30 cellular contexts compared by ENCODE assay signal in genomic region chr7:78443811-78444210, GRCh38.
A peak's percentile ranks its signal among the peaks of the same experiment; 100 is the strongest.
DNase-seq lines count a peak whose midpoint lies in the region; TF ChIP-seq lines count a peak whose summit lies in the region.
"Had no signal": no experiment of that assay in that cellular context is flagged by ENCODE, and none has a peak within 500 bp of the region (broad histone marks: within the 10 kb centered on the region; RNA-seq: fewer than 3 reads in every experiment).

No MANE protein-coding gene starts in this region.

- peaks cover 3% of the 10 kb centered on the region for H3K4me1 Mint-ChIP-seq in neural progenitor cell
- H3K4me1 Mint-ChIP-seq: activated B cell treated with CpG ODN at 0.5 μM for 24 hours; activated CD4-positive, alpha-beta T cell treated with anti-CD3 and anti-CD28 coated beads, Interleukin-2, amount 10 ng/mL, durations not matched to agents 7 days and 5 days; activated naive CD8-positive, alpha-beta T cell treated with anti-CD3 and anti-CD28 coated beads, Interleukin-2, amount 10 ng/mL, durations not matched to agents 7 days and 5 days; neural crest cell; stimulated activated memory B cell treated with anti-CD40 and anti-IgM and Interleukin-4, amounts not matched to agents 10 μg/mL and 1 μg/mL and 100 μg/mL, for 72 hours had no signal

- no peak overlapping the region for H3K9ac ChIP-seq in neural progenitor cell
- H3K9ac ChIP-seq: parathyroid adenoma had no signal

- H3K79me2 ChIP-seq in neural progenitor cell (ENCODE audit: low read depth) = no peaks in the 10 kb centered on the region
- H3K79me2 ChIP-seq: parathyroid adenoma had no signal

- no peak overlapping the region for H3K4me3 Mint-ChIP-seq in neural progenitor cell
- H3K4me3 Mint-ChIP-seq: activated B cell treated with CpG ODN at 0.5 μM for 24 hours; activated CD4-positive, alpha-beta T cell treated with anti-CD3 and anti-CD28 coated beads, Interleukin-2, amount 10 ng/mL, durations not matched to agents 7 days and 5 days; activated naive CD8-positive, alpha-beta T cell treated with anti-CD3 and anti-CD28 coated beads, Interleukin-2, amount 10 ng/mL, durations not matched to agents 7 days and 5 days; activated T-cell treated with anti-CD3 and anti-CD28 coated beads, Interleukin-2, amount 50 U/mL, for 4 hours; neural crest cell; stimulated activated memory B cell treated with anti-CD40 and anti-IgM and Interleukin-4, amounts not matched to agents 10 μg/mL and 1 μg/mL and 100 μg/mL, for 72 hours had no signal

- H3K4me3 ChIP-seq in dorsolateral prefrontal cortex = no peak overlapping the region
- no peak overlapping the region for H3K4me3 ChIP-seq in neural progenitor cell
- no peak overlapping the region for H3K4me3 ChIP-seq in effector memory CD4-positive, alpha-beta T cell (ENCODE audit: insufficient read depth, low read depth, low read length, poor library complexity, severe bottlenecking)
- H3K4me3 ChIP-seq in WERI-Rb-1 (ENCODE audit: low read depth, low read length) = no peak overlapping the region
- H3K4me3 ChIP-seq: skin epidermis had no signal

- no peaks in the 10 kb centered on the region for H3K9me3 ChIP-seq in neural progenitor cell (ENCODE audit: low read depth)
- H3K9me3 ChIP-seq in effector memory CD4-positive, alpha-beta T cell (ENCODE audit: control insufficient read depth, low read length) = no peaks in the 10 kb centered on the region
- H3K9me3 ChIP-seq in WERI-Rb-1 (ENCODE audit: severe bottlenecking) = no peaks in the 10 kb centered on the region

- peak in 38 of 56 donors; percentile 7 to 49 (median 31) for TF ChIP-seq CTCF in dorsolateral prefrontal cortex (IDR thresholded peaks at IDR 0.05 in 54 of 56, conservative IDR thresholded peaks at IDR 0.05 in 2 of 56; ENCODE audit: low read depth in 1 of 56, partially characterized antibody in 56 of 56)
- peak; percentile 30 for TF ChIP-seq CTCF in neural progenitor cell (IDR thresholded peaks at IDR 0.05)
- no peak for TF ChIP-seq CTCF in GM10266 (IDR thresholded peaks at IDR 0.05; ENCODE audit: control insufficient read depth, insufficient read depth, low read depth, missing control alignments)
- TF ChIP-seq CTCF in WERI-Rb-1 (IDR thresholded peaks at IDR 0.05; ENCODE audit: low read depth, low read length) = no peak

- H3K27me3 ChIP-seq in dorsolateral prefrontal cortex (no peaks in the 10 kb centered on the region), neural progenitor cell (no peaks in the 10 kb centered on the region), WERI-Rb-1 (ENCODE audit: insufficient read depth, low read depth, severe bottlenecking) (no peaks in the 10 kb centered on the region)
- H3K27me3 ChIP-seq in effector memory CD4-positive, alpha-beta T cell (replicated peaks; ENCODE audit: control insufficient read depth, insufficient read depth, low read length, poor library complexity, severe bottlenecking) = no peaks in the 10 kb centered on the region

- H3K9me3 Mint-ChIP-seq in neural progenitor cell = no peaks in the 10 kb centered on the region
- H3K9me3 Mint-ChIP-seq: activated B cell treated with CpG ODN at 0.5 μM for 24 hours; activated CD4-positive, alpha-beta T cell treated with anti-CD3 and anti-CD28 coated beads, Interleukin-2, amount 10 ng/mL, durations not matched to agents 7 days and 5 days; activated naive CD8-positive, alpha-beta T cell treated with anti-CD3 and anti-CD28 coated beads, Interleukin-2, amount 10 ng/mL, durations not matched to agents 7 days and 5 days; activated T-cell treated with anti-CD3 and anti-CD28 coated beads, Interleukin-2, amount 50 U/mL, for 4 hours; neural crest cell; stimulated activated memory B cell treated with anti-CD40 and anti-IgM and Interleukin-4, amounts not matched to agents 10 μg/mL and 1 μg/mL and 100 μg/mL, for 72 hours had no signal

- H3K4me2 ChIP-seq in neural progenitor cell = no peak overlapping the region

- no peaks in the 10 kb centered on the region for H3K36me3 Mint-ChIP-seq in neural progenitor cell
- H3K36me3 Mint-ChIP-seq: activated naive CD8-positive, alpha-beta T cell treated with anti-CD3 and anti-CD28 coated beads, Interleukin-2, amount 10 ng/mL, durations not matched to agents 7 days and 5 days; stimulated activated memory B cell treated with anti-CD40 and anti-IgM and Interleukin-4, amounts not matched to agents 10 μg/mL and 1 μg/mL and 100 μg/mL, for 72 hours had no signal

- H4K20me1 ChIP-seq in neural progenitor cell (ENCODE audit: low read depth) = no peaks in the 10 kb centered on the region

- DNase-seq in DMS 273 (lab: John Stamatoyannopoulos, UW; ENCODE audit: unreplicated experiment) = peak; percentile 31
- no peak for DNase-seq in DMS 273 treated with DMSO at 0.1 percent for 48 hours (lab: John Stamatoyannopoulos, UW)
- peak; percentile 49 for DNase-seq in NCI-H2227 treated with DMSO at 0.1 percent for 48 hours (lab: John Stamatoyannopoulos, UW)
- DNase-seq in dorsolateral prefrontal cortex = no peak
- peak; percentile 5 for DNase-seq in neural progenitor cell (ENCODE audit: low spot score)
- DNase-seq in effector memory CD4-positive, alpha-beta T cell = no peak
- DNase-seq in GM10266 (ENCODE audit: extremely low spot score) = no peak
- DNase-seq in WERI-Rb-1 = no peak
- DNase-seq: activated B cell treated with CpG ODN at 0.5 μM for 24 hours; activated CD4-positive, alpha-beta T cell treated with anti-CD3 and anti-CD28 coated beads, Interleukin-2, amount 10 ng/mL, durations not matched to agents 7 days and 5 days; activated gamma-delta T cell; activated naive CD8-positive, alpha-beta T cell treated with anti-CD3 and anti-CD28 coated beads, Interleukin-2, amount 10 ng/mL, durations not matched to agents 7 days and 5 days; activated T-cell treated with anti-CD3 and anti-CD28 coated beads, Interleukin-2, amount 50 U/mL, for 4 hours; aorta; C1 segment of cervical spinal cord; Calu3; Karpas-422; left colon; MV-4-11; NCI-H1436; NCI-H2081 treated with DMSO at 0.1 percent for 48 hours; retina; SHP77 treated with DMSO at 0.1 percent for 48 hours; substantia nigra; T1000 had no signal

- no peak overlapping the region for H2AFZ ChIP-seq in neural progenitor cell (replicated peaks)
- H2AFZ ChIP-seq: parathyroid adenoma had no signal

- intact Hi-C loops in dorsolateral prefrontal cortex (cut with DNase I) = loop anchor here in 1 of 2 donors (5.0 kb wide), 1 partner anchor 43 kb away; no protein-coding TSS in a partner anchor

- H3K36me3 ChIP-seq in neural progenitor cell = no peaks in the 10 kb centered on the region
- H3K36me3 ChIP-seq in effector memory CD4-positive, alpha-beta T cell (ENCODE audit: control insufficient read depth, insufficient read depth, low read length) = no peaks in the 10 kb centered on the region
- no peaks in the 10 kb centered on the region for H3K36me3 ChIP-seq in WERI-Rb-1

- H3K27ac ChIP-seq in dorsolateral prefrontal cortex (peak overlapping the region in 5 of 59 donors; percentile 1 to 38 (median 33)), neural progenitor cell (no peak overlapping the region), WERI-Rb-1 (no peak overlapping the region)
- H3K27ac ChIP-seq in effector memory CD4-positive, alpha-beta T cell (ENCODE audit: insufficient read depth, low read length, poor library complexity, severe bottlenecking) = no peak overlapping the region
- H3K27ac ChIP-seq: 22Rv1, parathyroid adenoma, skin epidermis had no signal

- H3F3A ChIP-seq in neural progenitor cell (ENCODE audit: low read depth) = no peaks in the 10 kb centered on the region

- no peaks in the 10 kb centered on the region for H3K27me3 Mint-ChIP-seq in neural progenitor cell (ENCODE audit: insufficient read depth, low read depth)
- H3K27me3 Mint-ChIP-seq: activated B cell treated with CpG ODN at 0.5 μM for 24 hours; activated CD4-positive, alpha-beta T cell treated with anti-CD3 and anti-CD28 coated beads, Interleukin-2, amount 10 ng/mL, durations not matched to agents 7 days and 5 days; activated naive CD8-positive, alpha-beta T cell treated with anti-CD3 and anti-CD28 coated beads, Interleukin-2, amount 10 ng/mL, durations not matched to agents 7 days and 5 days; stimulated activated memory B cell treated with anti-CD40 and anti-IgM and Interleukin-4, amounts not matched to agents 10 μg/mL and 1 μg/mL and 100 μg/mL, for 72 hours had no signal

- no peaks in the 10 kb centered on the region for H3K4me1 ChIP-seq in neural progenitor cell
- H3K4me1 ChIP-seq in effector memory CD4-positive, alpha-beta T cell (ENCODE audit: control insufficient read depth, insufficient read depth, low read length, poor library complexity, severe bottlenecking) = no peaks in the 10 kb centered on the region
- H3K4me1 ChIP-seq: parathyroid adenoma had no signal

- no peak overlapping the region for H3K27ac Mint-ChIP-seq in neural progenitor cell
- H3K27ac Mint-ChIP-seq: activated B cell treated with CpG ODN at 0.5 μM for 24 hours; activated CD4-positive, alpha-beta T cell treated with anti-CD3 and anti-CD28 coated beads, Interleukin-2, amount 10 ng/mL, durations not matched to agents 7 days and 5 days; activated naive CD8-positive, alpha-beta T cell treated with anti-CD3 and anti-CD28 coated beads, Interleukin-2, amount 10 ng/mL, durations not matched to agents 7 days and 5 days; stimulated activated memory B cell treated with anti-CD40 and anti-IgM and Interleukin-4, amounts not matched to agents 10 μg/mL and 1 μg/mL and 100 μg/mL, for 72 hours had no signal

Comparison
In these comparisons a context has a peak if more than half of its experiments do, and no peak if none do; other contexts are left out.
1. DNase-seq: peak in DMS 273 (single experiment), NCI-H2227 treated with DMSO at 0.1 percent for 48 hours (single experiment) and neural progenitor cell (single experiment); none in DMS 273 treated with DMSO at 0.1 percent for 48 hours (single experiment), dorsolateral prefrontal cortex (0 of 10), effector memory CD4-positive, alpha-beta T cell (0 of 3), GM10266 (single experiment) and WERI-Rb-1 (single experiment).
2. CTCF ChIP-seq: peak in dorsolateral prefrontal cortex (38 of 56) and neural progenitor cell (single experiment); none in GM10266 (single experiment) and WERI-Rb-1 (single experiment).